In the genomic region with DNA sequence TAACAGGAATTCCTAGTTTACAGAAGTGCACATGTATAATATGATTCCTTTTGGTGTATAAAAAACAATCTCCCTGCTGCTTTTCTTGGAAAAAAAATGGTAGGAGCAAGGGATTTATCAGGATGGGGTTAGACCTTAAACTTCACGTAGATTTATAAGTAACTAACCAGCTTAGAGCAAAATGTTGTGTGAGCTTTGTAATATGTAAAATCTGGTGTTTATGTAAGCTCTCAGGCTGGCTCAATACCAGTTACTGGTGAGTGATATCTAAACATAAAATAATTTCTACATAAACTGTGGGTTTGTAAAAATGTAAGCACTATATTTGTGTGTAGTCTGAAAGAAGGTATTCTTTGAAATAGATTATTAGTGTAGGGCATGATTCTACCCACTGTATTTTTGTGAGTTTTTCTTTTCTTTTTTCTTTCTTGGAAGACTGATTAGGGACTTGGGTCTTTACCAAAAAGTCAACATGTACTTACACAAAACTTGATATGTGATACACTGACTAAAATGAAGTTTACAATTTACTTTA, we compare ENCODE assay signal across 24 cellular contexts.
"Had no signal": no experiment of that assay in that cellular context is flagged by ENCODE, and none has a peak within 500 bp of the region (broad histone marks: within the 10 kb centered on the region; RNA-seq: fewer than 3 reads in every experiment).

No MANE protein-coding gene starts in this region.

- H3K4me1 ChIP-seq: esophagus muscularis mucosa, parathyroid adenoma, prostate gland, spleen, testis, tibial nerve, upper lobe of right lung, vagina had no signal

- H3K4me3 ChIP-seq: esophagus muscularis mucosa, heart right ventricle, prostate gland, spleen, testis, tibial nerve, upper lobe of right lung, vagina had no signal

- H3K27me3 ChIP-seq: esophagus muscularis mucosa, heart right ventricle, spleen, testis, tibial nerve, upper lobe of right lung, vagina had no signal

- H3K4me3 Mint-ChIP-seq: dendritic cell treated with granulocyte-macrophage colony-stimulating factor and Interleukin-4, amounts not matched to agents 40 ng/mL and 50 ng/mL, for 4 days; effector memory CD8-positive, alpha-beta T cell; nephron progenitor cell; stimulated activated naive B cell treated with anti-CD40 and anti-IgM and Interleukin-4, amounts not matched to agents 10 μg/mL and 1 μg/mL and 100 μg/mL, for 72 hours; stimulated activated naive CD8-positive, alpha-beta T cell treated with anti-CD3 and anti-CD28 coated beads, Interleukin-15, amount 100 ng/mL, for 72 hours had no signal

- H3K36me3 ChIP-seq: esophagus muscularis mucosa, heart right ventricle, prostate gland, spleen, tibial nerve, upper lobe of right lung, vagina had no signal

- H3K27ac Mint-ChIP-seq: dendritic cell treated with granulocyte-macrophage colony-stimulating factor and Interleukin-4, amounts not matched to agents 40 ng/mL and 50 ng/mL, for 4 days; effector memory CD8-positive, alpha-beta T cell; nephron progenitor cell; stimulated activated naive B cell treated with anti-CD40 and anti-IgM and Interleukin-4, amounts not matched to agents 10 μg/mL and 1 μg/mL and 100 μg/mL, for 72 hours; stimulated activated naive CD8-positive, alpha-beta T cell treated with anti-CD3 and anti-CD28 coated beads, Interleukin-15, amount 100 ng/mL, for 72 hours had no signal

- H3K9me3 ChIP-seq: prostate gland, testis, upper lobe of right lung, vagina had no signal

- ATAC-seq: effector memory CD8-positive, alpha-beta T cell; heart right ventricle; left lobe of liver; sciatic nerve; stimulated activated naive B cell treated with anti-CD40 and anti-IgM and Interleukin-4, amounts not matched to agents 10 μg/mL and 1 μg/mL and 100 μg/mL, for 72 hours; stimulated activated naive CD8-positive, alpha-beta T cell treated with anti-CD3 and anti-CD28 coated beads, Interleukin-15, amount 100 ng/mL, for 72 hours; upper lobe of right lung had no signal

- DNase-seq: effector memory CD8-positive, alpha-beta T cell; heart right ventricle; hypothalamus; islet precursor cell; mammary epithelial cell; midbrain; nephron progenitor cell; spleen; stimulated activated CD4-positive, alpha-beta T cell treated with anti-CD3 and anti-CD28 coated beads, Interleukin-15, amount 100 ng/mL, for 24 hours; stimulated activated CD4-positive, alpha-beta T cell treated with anti-CD3 and anti-CD28 coated beads, Interleukin-1b, Interleukin-23, amount 100 ng/mL, for 48 hours; stimulated activated CD4-positive, alpha-beta T cell treated with anti-CD3 and anti-CD28 coated beads, Interleukin-4, amount 100 ng/mL, for 24 hours; stimulated activated naive B cell treated with anti-CD40 and anti-IgM and Interleukin-4, amounts not matched to agents 10 μg/mL and 1 μg/mL and 100 μg/mL, for 72 hours; stimulated activated naive CD8-positive, alpha-beta T cell treated with anti-CD3 and anti-CD28 coated beads, Interleukin-15, amount 100 ng/mL, for 72 hours; testis; upper lobe of right lung had no signal

- H3K4me1 Mint-ChIP-seq: nephron progenitor cell; stimulated activated naive B cell treated with anti-CD40 and anti-IgM and Interleukin-4, amounts not matched to agents 10 μg/mL and 1 μg/mL and 100 μg/mL, for 72 hours; stimulated activated naive CD8-positive, alpha-beta T cell treated with anti-CD3 and anti-CD28 coated beads, Interleukin-15, amount 100 ng/mL, for 72 hours had no signal

- H3K27ac ChIP-seq: epithelial cell of prostate, esophagus muscularis mucosa, heart right ventricle, parathyroid adenoma, prostate gland, spleen, testis, tibial nerve, upper lobe of right lung, vagina had no signal
